Comparison of ENCODE assay signal across 1 cellular context in genomic region chr19:2739602-2740313, GRCh38.
A peak's percentile ranks its signal among the peaks of the same experiment; 100 is the strongest.
TF ChIP-seq lines count a peak whose summit lies in the region.

TSS of gene SLC39A3 (minus strand) at chr19:2740017. CDS start at chr19:2737257, 2,760 bp downstream.

TF ChIP-seq in H1, 55 proteins besides CTCF, POLR2A, EP300 and RAD21 (continued from another document):
- 0 out of 2 replicates have a peak, but pooled peaks have one; percentile 50 for TF ChIP-seq TAF1 (IDR thresholded peaks at IDR 0.05; ENCODE audit: low read depth, low read length)
- TF ChIP-seq ATF3 (IDR thresholded peaks at IDR 0.05; ENCODE audit: insufficient read depth, low read depth, low read length): no peak
- TF ChIP-seq SRF (IDR thresholded peaks at IDR 0.05; ENCODE audit: low read depth, low read length): peak; percentile 61; the same call in 1 of the 2 replicates
- peak; percentile 98 for TF ChIP-seq GABPA (IDR thresholded peaks at IDR 0.05; ENCODE audit: borderline replicate concordance, insufficient read depth, low read length)
- TF ChIP-seq CEBPB (IDR thresholded peaks at IDR 0.05; ENCODE audit: low read depth, low read length): no peak
- TF ChIP-seq ASH2L (IDR thresholded peaks at IDR 0.05; ENCODE audit: low read length): peak; percentile 66
- peak; percentile 78 for TF ChIP-seq YY1 (IDR thresholded peaks at IDR 0.05; ENCODE audit: low read depth, low read length)
- 0 out of 2 replicates have a peak, but pooled peaks have one; percentile 22 for TF ChIP-seq JUND (IDR thresholded peaks at IDR 0.05; ENCODE audit: low read length)
- peak; percentile 79 for TF ChIP-seq PHF8 (conservative IDR thresholded peaks at IDR 0.05; ENCODE audit: low read depth, low read length)
- peak; percentile 77 to 96 for TF ChIP-seq HDAC2 (IDR thresholded peaks at IDR 0.05; ENCODE audit: borderline replicate concordance in 1 of 2, low read depth in 2 of 2, low read length in 2 of 2)
- TF ChIP-seq SP2 (IDR thresholded peaks at IDR 0.05; ENCODE audit: low read length): peak; percentile 77
- TF ChIP-seq EZH2 (IDR thresholded peaks at IDR 0.05; ENCODE audit: low read depth, low read length, severe bottlenecking): no peak
- TF ChIP-seq SIX5 (IDR thresholded peaks at IDR 0.05; ENCODE audit: low read depth, low read length): peak; percentile 48
- peak; percentile 74; the same call in 1 of the 2 replicates for TF ChIP-seq GTF2F1 (IDR thresholded peaks at IDR 0.05; ENCODE audit: borderline replicate concordance, low read depth, low read length)
- no peak for TF ChIP-seq RNF2 (IDR thresholded peaks at IDR 0.05; ENCODE audit: borderline replicate concordance, low read depth, low read length, missing control alignments, poor library complexity, severe bottlenecking)
- TF ChIP-seq ATF2 (IDR thresholded peaks at IDR 0.05; ENCODE audit: low read length): peak; percentile 93
- TF ChIP-seq JUN (IDR thresholded peaks at IDR 0.05; ENCODE audit: low read depth, low read length): 0 out of 2 replicates have a peak, but pooled peaks have one; percentile 23
- no peak for TF ChIP-seq TEAD4 (IDR thresholded peaks at IDR 0.05; ENCODE audit: low read depth, low read length)
- peak; percentile 68 for TF ChIP-seq TBP (IDR thresholded peaks at IDR 0.05; ENCODE audit: low read depth, low read length)
- TF ChIP-seq EGR1 (IDR thresholded peaks at IDR 0.05; ENCODE audit: borderline replicate concordance, low read depth, low read length): peak; percentile 78
- TF ChIP-seq CREB1 (IDR thresholded peaks at IDR 0.05): peak; percentile 69
- TF ChIP-seq RXRA (IDR thresholded peaks at IDR 0.05; ENCODE audit: insufficient read depth, low read depth, low read length): 0 out of 2 replicates have a peak, but pooled peaks have one; percentile 59
- TF ChIP-seq CHD7 (IDR thresholded peaks at IDR 0.05; ENCODE audit: insufficient replicate concordance, low read length): no peak
- TF ChIP-seq RBBP5 (IDR thresholded peaks at IDR 0.05; ENCODE audit: borderline replicate concordance, low read depth, low read length): no peak
- TF ChIP-seq CHD1 (IDR thresholded peaks at IDR 0.05; ENCODE audit: low read depth, low read length): no peak
- TF ChIP-seq BACH1 (IDR thresholded peaks at IDR 0.05; ENCODE audit: low read length): peak; percentile 33; the same call in 1 of the 2 replicates
- peak; percentile 33 for TF ChIP-seq KDM4A (IDR thresholded peaks at IDR 0.05; ENCODE audit: low read depth, low read length, severe bottlenecking)
- peak; percentile 99 to 100 for TF ChIP-seq SIN3A (conservative IDR thresholded peaks at IDR 0.05 in 1 of 2, IDR thresholded peaks at IDR 0.05 in 1 of 2; ENCODE audit: low read depth in 1 of 2, low read length in 2 of 2)
- peak; percentile 57; the same call in 1 of the 2 replicates for TF ChIP-seq KDM1A (IDR thresholded peaks at IDR 0.05; ENCODE audit: borderline replicate concordance, low read length)
- peak; percentile 89 for TF ChIP-seq TAF7 (optimal IDR thresholded peaks at IDR 0.05; ENCODE audit: borderline replicate concordance, low read depth, low read length)
- no peak for TF ChIP-seq NRF1 (IDR thresholded peaks at IDR 0.05; ENCODE audit: low read depth, low read length)
- no peak for TF ChIP-seq ZNF274 (IDR thresholded peaks at IDR 0.05; ENCODE audit: borderline replicate concordance, extremely low read depth, low read length)
- no peak for TF ChIP-seq FOSL1 (IDR thresholded peaks at IDR 0.05; ENCODE audit: insufficient read depth, low read depth, low read length)
- no peak for TF ChIP-seq SIRT6 (IDR thresholded peaks at IDR 0.05; ENCODE audit: low read length)
- TF ChIP-seq USF2 (IDR thresholded peaks at IDR 0.05; ENCODE audit: low read length): no peak
